Comparison of ENCODE assay signal across 8 cellular contexts in genomic region chr19:1884291-1884718, GRCh38. TPM values are rescaled to one million over a fixed set of nuclear protein-coding genes. Genes with fewer than 3 reads are reported as not detected.
DNase-seq lines count a peak whose midpoint lies in the region; ATAC-seq and TF ChIP-seq lines count a peak whose summit lies in the region.

No MANE protein-coding gene starts in this region.

- H3K27me3 ChIP-seq in ascending aorta, result no peaks in the 10 kb centered on the region
- no peaks in the 10 kb centered on the region for H3K27me3 ChIP-seq in right lobe of liver
- no peaks in the 10 kb centered on the region for H3K27me3 ChIP-seq in tibial artery

- H3K27ac ChIP-seq in ascending aorta, result peak overlapping the region; percentile 84 to 88
- peak overlapping the region; percentile 70 to 88 (median 86) for H3K27ac ChIP-seq in right lobe of liver
- H3K27ac ChIP-seq in tibial artery, result peak overlapping the region; percentile 79

- H3K9me3 ChIP-seq in ascending aorta (no peaks in the 10 kb centered on the region), right lobe of liver (no peaks in the 10 kb centered on the region), tibial artery (no peaks in the 10 kb centered on the region)

- TF ChIP-seq CTCF in ascending aorta (IDR thresholded peaks at IDR 0.05) (no peak), right lobe of liver (IDR thresholded peaks at IDR 0.05) (no peak), tibial artery (IDR thresholded peaks at IDR 0.05) (no peak)

- peak in 1 of 4 donors; percentile 16 for ATAC-seq in right lobe of liver

- H3K36me3 ChIP-seq in ascending aorta, result peaks cover 0 to 3% of the 10 kb centered on the region in 2 donors
- no peaks in the 10 kb centered on the region for H3K36me3 ChIP-seq in right lobe of liver
- peaks cover 0 to 14% (median 0%) of the 10 kb centered on the region in 3 donors for H3K36me3 ChIP-seq in tibial artery

- H3K4me1 ChIP-seq in ascending aorta (peaks cover 15 to 26% of the 10 kb centered on the region in 2 donors), right lobe of liver (peaks cover 0 to 9% (median 2%) of the 10 kb centered on the region in 4 donors), tibial artery (peaks cover 0 to 51% (median 36%) of the 10 kb centered on the region in 4 donors)

- no peak for TF ChIP-seq POLR2A in right lobe of liver (IDR thresholded peaks at IDR 0.05)

- under 1% methylated on average over 11 of the region's 11 CpGs for WGBS in right lobe of liver (ENCODE audit: insufficient coverage, low coverage, low lambda C conversion rate, missing lambda C conversion rate)

- DNase-seq in activated naive CD4-positive, alpha-beta T cell treated with Interleukin-2 at 50 U/mL for 16 hours, result peak; percentile 34
- DNase-seq in activated naive CD4-positive, alpha-beta T cell treated with anti-CD3 and anti-CD28 coated beads, Interleukin-2, amount 50 U/mL, for 16 hours, result no peak
- DNase-seq in ascending aorta (ENCODE audit: low spot score in 2 of 2) (no peak), right lobe of liver (no peak), tibial artery (no peak), NCI-H774 (lab: John Stamatoyannopoulos, UW) (no peak), NCI-H1417 (lab: John Stamatoyannopoulos, UW) (no peak)
- DNase-seq in NK-92 treated with Interleukin-12 subunit alpha and Interleukin-12 subunit beta, amount 100 ng/mL, for 24 hours (lab: John Stamatoyannopoulos, UW), result no peak

- H3K4me3 ChIP-seq in ascending aorta (peak overlapping the region; percentile 93 to 100), right lobe of liver (peak overlapping the region; percentile 63 to 89 (median 80)), tibial artery (peak overlapping the region; percentile 84 to 94)

- intact Hi-C loops in ascending aorta (cut with DNase I), result loop anchor here (2.0 kb wide), 2 partner anchors 20 kb away; partner anchors contain the start of genes ADAT3 and SCAMP4
- intact Hi-C loops in right lobe of liver (cut with DNase I), result no loop called here
- intact Hi-C loops in tibial artery (cut with DNase I; ENCODE audit: low total_unique reads), result no loop called here

RNA-seq across cellular contexts. Expression of gene ABHD17A, which starts 1.0 kb away (rescaled TPM):
- total RNA-seq in ascending aorta, result 278 TPM
- 10 to 100 TPM; 20.4 to 49.5 (median 23.5) TPM for total RNA-seq in right lobe of liver

RNA-seq across cellular contexts. Expression of gene ADAT3, which starts 20.9 kb away (rescaled TPM):
- total RNA-seq in ascending aorta, result 18.4 TPM
- 1 to 10 TPM; 1.8 to 5.3 (median 2.7) TPM for total RNA-seq in right lobe of liver

RNA-seq across cellular contexts. Expression of gene SCAMP4, which starts 20.9 kb away (rescaled TPM):
- 322 TPM for total RNA-seq in ascending aorta
- total RNA-seq in right lobe of liver, result 10 to 100 TPM; 22.1 to 60.6 (median 24.4) TPM

RNA-seq across cellular contexts. Expression of gene KLF16, which starts 20.9 kb away (rescaled TPM):
- 15.2 TPM for total RNA-seq in ascending aorta
- 10 to 100 TPM in 5 of 6 experiments, 1 to 10 TPM in 1; 9.9 to 23.6 (median 10.8) TPM for total RNA-seq in right lobe of liver

RNA-seq across cellular contexts. Expression of gene REXO1, which starts 36.0 kb away (rescaled TPM):
- total RNA-seq in ascending aorta, result 45.1 TPM
- 10 to 100 TPM in 4 of 6 experiments, 1 to 10 TPM in 2; 8.0 to 17.7 (median 12.6) TPM for total RNA-seq in right lobe of liver
